21 cellular contexts compared by ENCODE assay signal in genomic region chr12:9107542-9107873, GRCh38. TPM values are rescaled to one million over a fixed set of nuclear protein-coding genes. Genes with fewer than 3 reads are reported as not detected.
DNase-seq lines count a peak whose midpoint lies in the region; ATAC-seq and TF ChIP-seq lines count a peak whose summit lies in the region.
"Had no signal": no experiment of that assay in that cellular context is flagged by ENCODE, and none has a peak within 500 bp of the region (broad histone marks: within the 10 kb centered on the region; RNA-seq: fewer than 3 reads in every experiment).

No MANE protein-coding gene starts in this region.

- DNase-seq in NCI-H2171 treated with DMSO at 0.1 percent for 48 hours (lab: John Stamatoyannopoulos, UW) (peak; percentile 0), NCI-H2171 (lab: John Stamatoyannopoulos, UW) (no peak), left ventricle myocardium inferior (no peak), Right ventricle myocardium inferior (ENCODE audit: missing footprints) (no peak), glutamatergic neuron (no peak)
- DNase-seq in activated naive CD4-positive, alpha-beta T cell treated with anti-CD3 and anti-CD28 coated beads, Interleukin-2, amount 50 U/mL, for 16 hours: no peak
- DNase-seq in activated naive CD4-positive, alpha-beta T cell (lab: John Stamatoyannopoulos, UW): no peak
- DNase-seq: AML-193; Caco-2; Calu3; CD4-positive, alpha-beta T cell; CD8-positive, alpha-beta T cell; DMS79 treated with DMSO at 0.1 percent for 48 hours; GF-D8 had no signal

- no peaks in the 10 kb centered on the region for H3K9me3 Mint-ChIP-seq in glutamatergic neuron (ENCODE audit: unreplicated experiment)
- H3K9me3 Mint-ChIP-seq: CD4-positive, alpha-beta T cell; CD8-positive, alpha-beta T cell had no signal

- no peaks in the 10 kb centered on the region for H3K27me3 Mint-ChIP-seq in glutamatergic neuron (ENCODE audit: unreplicated experiment)
- H3K27me3 Mint-ChIP-seq: CD4-positive, alpha-beta T cell had no signal

- H3K9ac ChIP-seq in liver (ENCODE audit: low read depth in 1 of 2, low read length in 2 of 2): no peak overlapping the region
- H3K9ac ChIP-seq: BLaER1 treated with 17β-estradiol and CSF1 and Interleukin-3, amounts not matched to agents 10 nM and 100 nM had no signal

- H3K4me3 Mint-ChIP-seq in glutamatergic neuron (ENCODE audit: unreplicated experiment): peak overlapping the region; percentile 72
- H3K4me3 Mint-ChIP-seq: B cell; CD4-positive, alpha-beta T cell; CD8-positive, alpha-beta T cell had no signal

- intact Hi-C loops in left ventricle myocardium inferior (cut with micrococcal nuclease): loop anchor here (5.0 kb wide), 1 partner anchor 335 kb away; no protein-coding TSS in a partner anchor
- intact Hi-C loops in Right ventricle myocardium inferior (cut with DNase I): no loop called here

- peaks cover 98% of the 10 kb centered on the region for H3K36me3 ChIP-seq in left ventricle myocardium inferior
- H3K36me3 ChIP-seq in liver (ENCODE audit: control insufficient read depth in 4 of 4, insufficient read depth in 3 of 4, low read depth in 1 of 4, low read length in 3 of 4): peaks cover 25 to 84% (median 69%) of the 10 kb centered on the region in 4 donors

- peak overlapping the region; percentile 29 for H3K27ac ChIP-seq in left ventricle myocardium inferior (replicated peaks)
- no peak overlapping the region for H3K27ac ChIP-seq in liver (ENCODE audit: low read depth in 1 of 2, low read length in 2 of 2)
- H3K27ac ChIP-seq: 22Rv1; A549; BLaER1 treated with 17β-estradiol and CSF1 and Interleukin-3, amounts not matched to agents 10 nM and 100 nM; C4-2B had no signal

- peak overlapping the region; percentile 92 for H3K27ac Mint-ChIP-seq in glutamatergic neuron (ENCODE audit: unreplicated experiment)
- H3K27ac Mint-ChIP-seq: B cell; CD4-positive, alpha-beta T cell; CD8-positive, alpha-beta T cell had no signal

- H3K27me3 ChIP-seq in left ventricle myocardium inferior (ENCODE audit: low read depth) (no peaks in the 10 kb centered on the region), liver (ENCODE audit: control insufficient read depth in 4 of 4, insufficient read depth in 4 of 4, low read length in 3 of 4) (no peaks in the 10 kb centered on the region)
- H3K27me3 ChIP-seq: BLaER1 treated with 17β-estradiol and CSF1 and Interleukin-3, amounts not matched to agents 10 nM and 100 nM had no signal

- H3K4me3 ChIP-seq in left ventricle myocardium inferior (no peak overlapping the region), liver (ENCODE audit: low read depth in 1 of 3, low read length in 3 of 3) (no peak overlapping the region)
- H3K4me3 ChIP-seq: A549; BLaER1 treated with 17β-estradiol and CSF1 and Interleukin-3, amounts not matched to agents 10 nM and 100 nM had no signal

- TF ChIP-seq CTCF in left ventricle myocardium inferior (IDR thresholded peaks at IDR 0.05; ENCODE audit: borderline replicate concordance) (no peak), glutamatergic neuron (IDR thresholded peaks at IDR 0.05; ENCODE audit: partially characterized antibody, unreplicated experiment) (no peak), liver (IDR thresholded peaks at IDR 0.05; ENCODE audit: low read depth, low read length, missing input control) (no peak)

- no peak for TF ChIP-seq RAD21 in liver (IDR thresholded peaks at IDR 0.05)

- H3K4me1 Mint-ChIP-seq in glutamatergic neuron (ENCODE audit: low read depth, unreplicated experiment): peaks cover 21% of the 10 kb centered on the region
- H3K4me1 Mint-ChIP-seq: B cell had no signal

- 96% methylated on average over 3 of the region's 3 CpGs for WGBS in liver

- H3K36me3 Mint-ChIP-seq in glutamatergic neuron (ENCODE audit: unreplicated experiment): no peaks in the 10 kb centered on the region

- H3K9me3 ChIP-seq in left ventricle myocardium inferior (replicated peaks) (no peaks in the 10 kb centered on the region), liver (ENCODE audit: control insufficient read depth in 4 of 4, low read length in 3 of 4) (no peaks in the 10 kb centered on the region)
- H3K9me3 ChIP-seq: A549; BLaER1 treated with 17β-estradiol and CSF1 and Interleukin-3, amounts not matched to agents 10 nM and 100 nM; Caco-2 had no signal

- no peak for ATAC-seq in Right ventricle myocardium inferior
- ATAC-seq: A549; CD8-positive, alpha-beta T cell had no signal

- peaks cover 34% of the 10 kb centered on the region for H3K4me1 ChIP-seq in left ventricle myocardium inferior
- H3K4me1 ChIP-seq in liver (ENCODE audit: control insufficient read depth in 4 of 4, insufficient read depth in 4 of 4, low read length in 3 of 4): peaks cover 0 to 12% (median 2%) of the 10 kb centered on the region in 4 donors
- H3K4me1 ChIP-seq: A549, Caco-2 had no signal

TF ChIP-seq in liver, 16 proteins besides CTCF, POLR2A, EP300 and RAD21:
- no peak for TF ChIP-seq HNF4A (conservative IDR thresholded peaks at IDR 0.05)
- TF ChIP-seq ATF3 (IDR thresholded peaks at IDR 0.05): peak; percentile 16

RNA-seq across cellular contexts. Expression of gene A2M, which starts 8.2 kb away (rescaled TPM):
- total RNA-seq in left ventricle myocardium inferior (502 TPM), Right ventricle myocardium inferior (640 TPM), glutamatergic neuron (ENCODE audit: unreplicated experiment) (346 TPM), liver (1,000 to 10,000 TPM; 1,731 to 2,199 TPM)
- 1,000 to 10,000 TPM; 1,904 to 2,622 TPM for polyA plus RNA-seq in liver
- total RNA-seq: A172; B cell; Calu3; CD4-positive, alpha-beta T cell; CD8-positive, alpha-beta T cell had no signal
- polyA plus RNA-seq: A549 had no signal
